ENCODE assay signal across 8 cellular contexts in genomic region chr16:82819286-82819685, GRCh38.
"Had no signal": no experiment of that assay in that cellular context is flagged by ENCODE, and none has a peak within 500 bp of the region (broad histone marks: within the 10 kb centered on the region; RNA-seq: fewer than 3 reads in every experiment).

No MANE protein-coding gene starts in this region.

- H3K9ac ChIP-seq: GM23248 had no signal

- H3K36me3 Mint-ChIP-seq: IgD-negative memory B cell had no signal

- H3K4me1 ChIP-seq: HAP-1 had no signal

- H3K27ac Mint-ChIP-seq: HFFc6, IgD-negative memory B cell had no signal

- ATAC-seq: HCT116, HepG2 had no signal

- H2AFZ ChIP-seq: GM23248 had no signal

- H3K4me3 Mint-ChIP-seq: HFFc6, IgD-negative memory B cell had no signal

- H3K9me3 ChIP-seq: HAP-1 had no signal

- H3K4me1 Mint-ChIP-seq: IgD-negative memory B cell had no signal

- DNase-seq: GM23248, HFFc6, KBM-7 had no signal

- H3K27ac ChIP-seq: GM23248, HL-60 had no signal
